In the genomic region with DNA sequence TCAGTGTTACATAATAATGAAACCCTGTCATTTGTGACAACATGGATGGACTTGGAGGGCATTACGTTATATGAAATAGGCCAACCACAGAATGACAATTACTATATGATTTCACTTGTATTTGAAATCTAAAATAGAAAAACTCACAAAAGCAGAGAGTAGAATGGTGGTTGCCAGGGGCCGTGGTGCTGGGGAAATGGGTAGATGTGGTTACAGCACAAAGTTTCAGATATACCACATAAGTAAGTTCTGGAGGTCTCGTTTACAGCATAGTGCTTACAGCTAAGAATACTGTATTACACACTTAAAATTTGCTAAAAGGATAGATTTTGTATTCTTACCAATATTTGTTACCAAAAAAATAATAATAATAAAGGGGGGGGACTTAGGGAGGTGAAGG, we compare ENCODE assay signal across 17 cellular contexts. TPM values are rescaled to one million over a fixed set of nuclear protein-coding genes. Genes with fewer than 3 reads are reported as not detected.
"Had no signal": no experiment of that assay in that cellular context is flagged by ENCODE, and none has a peak within 500 bp of the region (broad histone marks: within the 10 kb centered on the region; RNA-seq: fewer than 3 reads in every experiment).

No MANE protein-coding gene starts in this region.

RNA-seq across cellular contexts. Expression of a gene that starts 3.3 kb away (rescaled TPM):
- total RNA-seq: activated CD4-positive, alpha-beta memory T cell treated with anti-CD3 and anti-CD28 coated beads, Interleukin-2, amount 10 ng/mL, durations not matched to agents 7 days and 5 days; activated CD4-positive, alpha-beta T cell treated with anti-CD3 and anti-CD28 coated beads for 36 hours; activated CD4-positive, alpha-beta T cell treated with anti-CD3 and anti-CD28 coated beads, Interleukin-2, amount 10 ng/mL, durations not matched to agents 7 days and 5 days; activated CD8-positive, alpha-beta memory T cell treated with anti-CD3 and anti-CD28 coated beads, Interleukin-2, amount 10 ng/mL, durations not matched to agents 7 days and 5 days; activated naive CD4-positive, alpha-beta T cell treated with anti-CD3 and anti-CD28 coated beads, Interleukin-2, amount 50 U/mL, for 72 hours; activated naive CD8-positive, alpha-beta T cell treated with anti-CD3 and anti-CD28 coated beads, Interleukin-2, amount 10 ng/mL, durations not matched to agents 7 days and 5 days; activated T-helper 2 cell treated with anti-CD3 and anti-CD28 coated beads, Interferon-gamma antibody, Interleukin-2, Interleukin-4, amounts not matched to agents 10 μg/mL and 5 μg/mL and 100 μg/mL, durations not matched to agents 14 hours and 24 hours and 36 hours; ascending aorta; bronchial epithelial cell; cardiac muscle cell; chondrocyte; colonic mucosa; T-helper 1 cell treated with Interleukin-12 subunit alpha and Interleukin-12 subunit beta and Interleukin-4 antibody, amounts not matched to agents 30 ng/mL and 1 ng/mL, for 36 hours; T-helper 17 cell; T-helper 2 cell treated with Interferon-gamma antibody and Interleukin-4, amounts not matched to agents 100 ng/mL and 5 ng/mL, for 36 hours; WTC11 had no signal
- polyA plus RNA-seq: adipose tissue, cardiac muscle cell had no signal

RNA-seq across cellular contexts. Expression of a gene that starts 48.6 kb away (rescaled TPM):
- total RNA-seq: activated CD4-positive, alpha-beta memory T cell treated with anti-CD3 and anti-CD28 coated beads, Interleukin-2, amount 10 ng/mL, durations not matched to agents 7 days and 5 days; activated CD4-positive, alpha-beta T cell treated with anti-CD3 and anti-CD28 coated beads for 36 hours; activated CD4-positive, alpha-beta T cell treated with anti-CD3 and anti-CD28 coated beads, Interleukin-2, amount 10 ng/mL, durations not matched to agents 7 days and 5 days; activated CD8-positive, alpha-beta memory T cell treated with anti-CD3 and anti-CD28 coated beads, Interleukin-2, amount 10 ng/mL, durations not matched to agents 7 days and 5 days; activated naive CD4-positive, alpha-beta T cell treated with anti-CD3 and anti-CD28 coated beads, Interleukin-2, amount 50 U/mL, for 72 hours; activated naive CD8-positive, alpha-beta T cell treated with anti-CD3 and anti-CD28 coated beads, Interleukin-2, amount 10 ng/mL, durations not matched to agents 7 days and 5 days; activated T-helper 2 cell treated with anti-CD3 and anti-CD28 coated beads, Interferon-gamma antibody, Interleukin-2, Interleukin-4, amounts not matched to agents 10 μg/mL and 5 μg/mL and 100 μg/mL, durations not matched to agents 14 hours and 24 hours and 36 hours; ascending aorta; bronchial epithelial cell; cardiac muscle cell; chondrocyte; colonic mucosa; T-helper 1 cell treated with Interleukin-12 subunit alpha and Interleukin-12 subunit beta and Interleukin-4 antibody, amounts not matched to agents 30 ng/mL and 1 ng/mL, for 36 hours; T-helper 17 cell; T-helper 2 cell treated with Interferon-gamma antibody and Interleukin-4, amounts not matched to agents 100 ng/mL and 5 ng/mL, for 36 hours; WTC11 had no signal
- polyA plus RNA-seq: adipose tissue, cardiac muscle cell had no signal
